8 cellular contexts compared by ENCODE assay signal in genomic region chr3:51389423-51390183, GRCh38. TPM values are rescaled to one million over a fixed set of nuclear protein-coding genes. Genes with fewer than 3 reads are reported as not detected.
DNase-seq lines count a peak whose midpoint lies in the region; ATAC-seq and TF ChIP-seq lines count a peak whose summit lies in the region.

No MANE protein-coding gene starts in this region.

- H3K36me3 ChIP-seq in esophagus squamous epithelium, result peaks cover 14 to 53% (median 18%) of the 10 kb centered on the region in 3 donors

- peak overlapping the region; percentile 62 to 75 for H3K27ac Mint-ChIP-seq in natural killer cell

- H3K27ac ChIP-seq in esophagus squamous epithelium, result peak overlapping the region; percentile 34 to 99 (median 98)

- H3K4me1 Mint-ChIP-seq in natural killer cell, result peaks cover 43 to 56% of the 10 kb centered on the region in 2 donors

- TF ChIP-seq CTCF in NB4 (IDR thresholded peaks at IDR 0.05; ENCODE audit: low read depth, low read length) (peak; percentile 73), esophagus squamous epithelium (IDR thresholded peaks at IDR 0.05) (peak in 5 of 6 experiments; percentile 44 to 70 (median 67)), natural killer cell (IDR thresholded peaks at IDR 0.05) (peak; percentile 61)

- H3K9me3 Mint-ChIP-seq in natural killer cell, result no peaks in the 10 kb centered on the region

- H3K9me3 ChIP-seq in esophagus squamous epithelium, result no peaks in the 10 kb centered on the region

- peaks cover 68 to 86% (median 77%) of the 10 kb centered on the region in 3 donors for H3K4me1 ChIP-seq in esophagus squamous epithelium

- 39 to 49% methylated on average over 5 to 6 of the region's 6 CpGs for WGBS in esophagus squamous epithelium, 2 donors

- H3K4me3 Mint-ChIP-seq in natural killer cell, result no peak overlapping the region

- no peak overlapping the region for H3K4me3 ChIP-seq in NB4 (ENCODE audit: low read depth, low read length)
- H3K4me3 ChIP-seq in esophagus squamous epithelium, result no peak overlapping the region

- H3K27me3 Mint-ChIP-seq in natural killer cell (ENCODE audit: low read depth in 2 of 2), result no peaks in the 10 kb centered on the region

- intact Hi-C loops in esophagus squamous epithelium (cut with DNase I) (loop anchor here (5.0 to 10.0 kb wide), 2 partner anchors 108 to 295 kb away; no protein-coding TSS in a partner anchor), natural killer cell (cut with micrococcal nuclease) (loop anchor here (2.0 to 10.0 kb wide), 4 partner anchors 293 to 1035 kb away; partner anchors contain the start of genes CYB561D2, MAPKAPK3, NPRL2 and TMEM115)

- TF ChIP-seq POLR2A in NB4 (IDR thresholded peaks at IDR 0.05; ENCODE audit: extremely low read depth, insufficient read length) (no peak), esophagus squamous epithelium (IDR thresholded peaks at IDR 0.05) (no peak)

- no peaks in the 10 kb centered on the region for H3K27me3 ChIP-seq in esophagus squamous epithelium

- peaks cover 6% of the 10 kb centered on the region for H3K36me3 Mint-ChIP-seq in natural killer cell

- DNase-seq in DMS 273 (lab: John Stamatoyannopoulos, UW; ENCODE audit: unreplicated experiment) (peak; percentile 71), DMS 273 treated with DMSO at 0.1 percent for 48 hours (lab: John Stamatoyannopoulos, UW) (no peak), NB4 (ENCODE audit: low read depth) (peak; percentile 76), esophagus squamous epithelium (lab: John Stamatoyannopoulos, UW) (no peak), natural killer cell (no peak), ureter (ENCODE audit: low spot score) (peak; percentile 46)
- DNase-seq in activated T-cell treated with anti-CD3 and anti-CD28 coated beads, Interleukin-2, amount 50 U/mL, for 1 hour, result peak; percentile 59

- ATAC-seq in natural killer cell, result no peak
- no peak for ATAC-seq in HG02798 (IDR thresholded peaks at IDR 0.05; ENCODE audit: poor library complexity, unreplicated experiment)

RNA-seq across cellular contexts. Expression of gene RBM15B, which starts 1.5 kb away (rescaled TPM):
- total RNA-seq in esophagus squamous epithelium (10 to 100 TPM; 26.3 to 35.3 (median 27.0) TPM), natural killer cell (10 to 100 TPM; 23.7 to 29.0 (median 28.6) TPM), ureter (34.3 TPM)

RNA-seq across cellular contexts. Expression of gene MANF, which starts 4.5 kb away (rescaled TPM):
- 10 to 100 TPM; 35.9 to 97.7 (median 72.6) TPM for total RNA-seq in esophagus squamous epithelium
- 10 to 100 TPM; 51.7 to 58.6 (median 58.3) TPM for total RNA-seq in natural killer cell
- total RNA-seq in ureter, result 90.4 TPM

Comparison
In these comparisons a context has a peak if more than half of its experiments do, and no peak if none do; other contexts are left out.
1. DNase-seq: peak in DMS 273 (single experiment), NB4 (single experiment), activated T-cell treated with anti-CD3 and anti-CD28 coated beads, Interleukin-2, amount 50 U/mL, for 1 hour (single experiment) and ureter (single experiment); none in DMS 273 treated with DMSO at 0.1 percent for 48 hours (single experiment), esophagus squamous epithelium (single experiment) and natural killer cell (single experiment).
2. Peak in every context shown above with its lines, with median percentiles within 50 percentile points of each other: CTCF ChIP-seq.